1 cellular context compared by ENCODE assay signal in the genomic region with DNA sequence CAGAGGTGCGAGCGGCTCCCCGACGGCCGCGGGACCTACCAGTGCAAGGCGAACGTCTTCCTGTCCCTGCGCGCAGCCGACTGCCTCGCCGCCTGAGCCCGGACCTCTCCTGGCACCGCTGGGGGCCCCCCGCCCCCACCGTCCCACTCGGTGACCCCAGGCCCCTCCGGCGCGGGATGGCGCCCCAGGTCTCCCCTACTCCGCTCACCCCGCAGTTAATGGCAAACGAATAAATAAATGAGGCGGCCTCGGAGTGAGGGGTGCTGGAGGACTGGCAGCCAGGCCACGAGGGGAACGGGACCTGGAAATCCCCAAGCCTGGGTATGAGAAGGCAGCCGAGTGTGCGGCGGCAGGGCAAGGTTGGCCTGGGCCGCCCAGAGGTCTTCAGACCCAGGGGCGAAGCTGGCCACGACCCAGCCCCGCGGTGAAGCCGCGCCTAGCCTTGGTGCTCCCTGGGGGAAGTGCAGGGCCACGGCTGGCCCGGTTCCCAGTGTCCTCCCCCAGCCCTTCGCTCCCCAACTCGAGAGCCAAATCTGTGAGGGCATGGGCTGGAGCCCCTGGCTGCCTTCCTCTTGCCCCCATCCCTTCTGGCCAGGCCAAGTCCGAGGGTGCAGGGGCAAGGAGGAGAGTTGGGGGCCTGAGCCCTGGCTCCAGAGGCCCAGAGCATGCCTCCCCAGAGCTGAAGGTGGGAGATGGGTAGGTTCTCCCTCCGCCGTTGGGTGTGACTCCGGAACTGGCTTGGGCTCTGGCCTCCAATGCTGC.
TF ChIP-seq lines count a peak whose summit lies in the region.

No MANE protein-coding gene starts in this region.

TF ChIP-seq in HepG2, 621 proteins besides CTCF, POLR2A, EP300 and RAD21 (continued from another document and continues in another):
- TF ChIP-seq RXRA (CRISPR knock-in tag; IDR thresholded peaks at IDR 0.05), result no peak; the same call in 1 of the 2 replicates
- TF ChIP-seq MATR3 (CRISPR knock-in tag; IDR thresholded peaks at IDR 0.05), result no peak
- no peak for TF ChIP-seq CENPBD1 (CRISPR knock-in tag; IDR thresholded peaks at IDR 0.05; ENCODE audit: borderline replicate concordance, low read depth)
- TF ChIP-seq REXO4 (CRISPR knock-in tag; IDR thresholded peaks at IDR 0.05; ENCODE audit: borderline replicate concordance), result no peak
- no peak for TF ChIP-seq HOMEZ (CRISPR knock-in tag; IDR thresholded peaks at IDR 0.05; ENCODE audit: low read depth)
- TF ChIP-seq ADNP (CRISPR knock-in tag; IDR thresholded peaks at IDR 0.05), result no peak
- no peak; the same call in 1 of the 2 replicates for TF ChIP-seq ZBTB42 (CRISPR knock-in tag; IDR thresholded peaks at IDR 0.05)
- TF ChIP-seq GLI4 (CRISPR knock-in tag; IDR thresholded peaks at IDR 0.05; ENCODE audit: borderline replicate concordance), result no peak
- TF ChIP-seq ZNF83 (CRISPR knock-in tag; IDR thresholded peaks at IDR 0.05; ENCODE audit: borderline replicate concordance), result no peak; the same call in 1 of the 2 replicates
- TF ChIP-seq SIN3A (IDR thresholded peaks at IDR 0.05; ENCODE audit: borderline replicate concordance, low read depth, low read length), result no peak
- TF ChIP-seq ZNF432 (CRISPR knock-in tag; IDR thresholded peaks at IDR 0.05; ENCODE audit: borderline replicate concordance), result no peak
- TF ChIP-seq MTA3 (CRISPR knock-in tag; IDR thresholded peaks at IDR 0.05), result no peak
- no peak for TF ChIP-seq TOE1 (CRISPR knock-in tag; IDR thresholded peaks at IDR 0.05)
- TF ChIP-seq ZFP91 (CRISPR knock-in tag; IDR thresholded peaks at IDR 0.05; ENCODE audit: borderline replicate concordance), result peak; percentile 74; the same call in 1 of the 2 replicates
- TF ChIP-seq ZNF687 (CRISPR knock-in tag; IDR thresholded peaks at IDR 0.05), result peak; percentile 49
- no peak for TF ChIP-seq ZKSCAN8 (CRISPR knock-in tag; IDR thresholded peaks at IDR 0.05; ENCODE audit: borderline replicate concordance)
- no peak for TF ChIP-seq STAT5B (CRISPR knock-in tag; IDR thresholded peaks at IDR 0.05)
- no peak for TF ChIP-seq TERF1 (CRISPR knock-in tag; IDR thresholded peaks at IDR 0.05)
- TF ChIP-seq ZFP82 (CRISPR knock-in tag; IDR thresholded peaks at IDR 0.05; ENCODE audit: borderline replicate concordance), result no peak
- TF ChIP-seq ZNF558 (CRISPR knock-in tag; IDR thresholded peaks at IDR 0.05; ENCODE audit: borderline replicate concordance), result no peak
- TF ChIP-seq HMG20B (CRISPR knock-in tag; conservative IDR thresholded peaks at IDR 0.05), result no peak
- no peak for TF ChIP-seq SIX4 (CRISPR knock-in tag; IDR thresholded peaks at IDR 0.05)
- TF ChIP-seq, protein P1, sequence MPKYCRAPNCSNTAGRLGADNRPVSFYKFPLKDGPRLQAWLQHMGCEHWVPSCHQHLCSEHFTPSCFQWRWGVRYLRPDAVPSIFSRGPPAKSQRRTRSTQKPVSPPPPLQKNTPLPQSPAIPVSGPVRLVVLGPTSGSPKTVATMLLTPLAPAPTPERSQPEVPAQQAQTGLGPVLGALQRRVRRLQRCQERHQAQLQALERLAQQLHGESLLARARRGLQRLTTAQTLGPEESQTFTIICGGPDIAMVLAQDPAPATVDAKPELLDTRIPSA (CRISPR knock-in tag; IDR thresholded peaks at IDR 0.05; ENCODE audit: borderline replicate concordance), result peak; percentile 89; the same call in 1 of the 2 replicates
- peak; percentile 14; the same call in 1 of the 2 replicates for TF ChIP-seq ZFY (CRISPR knock-in tag; IDR thresholded peaks at IDR 0.05)
- TF ChIP-seq, protein P2, sequence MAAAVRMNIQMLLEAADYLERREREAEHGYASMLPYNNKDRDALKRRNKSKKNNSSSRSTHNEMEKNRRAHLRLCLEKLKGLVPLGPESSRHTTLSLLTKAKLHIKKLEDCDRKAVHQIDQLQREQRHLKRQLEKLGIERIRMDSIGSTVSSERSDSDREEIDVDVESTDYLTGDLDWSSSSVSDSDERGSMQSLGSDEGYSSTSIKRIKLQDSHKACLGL (CRISPR knock-in tag; IDR thresholded peaks at IDR 0.05), result no peak
- no peak for TF ChIP-seq NFYB (CRISPR knock-in tag; IDR thresholded peaks at IDR 0.05)
- no peak for TF ChIP-seq SP5 (CRISPR knock-in tag; IDR thresholded peaks at IDR 0.05; ENCODE audit: borderline replicate concordance, low read depth)
- no peak for TF ChIP-seq ZNF20 (CRISPR knock-in tag; IDR thresholded peaks at IDR 0.05)
- no peak for TF ChIP-seq IKZF4 (CRISPR knock-in tag; IDR thresholded peaks at IDR 0.05; ENCODE audit: borderline replicate concordance, low read depth, not compliant biosample characterization)
- TF ChIP-seq, protein P3, sequence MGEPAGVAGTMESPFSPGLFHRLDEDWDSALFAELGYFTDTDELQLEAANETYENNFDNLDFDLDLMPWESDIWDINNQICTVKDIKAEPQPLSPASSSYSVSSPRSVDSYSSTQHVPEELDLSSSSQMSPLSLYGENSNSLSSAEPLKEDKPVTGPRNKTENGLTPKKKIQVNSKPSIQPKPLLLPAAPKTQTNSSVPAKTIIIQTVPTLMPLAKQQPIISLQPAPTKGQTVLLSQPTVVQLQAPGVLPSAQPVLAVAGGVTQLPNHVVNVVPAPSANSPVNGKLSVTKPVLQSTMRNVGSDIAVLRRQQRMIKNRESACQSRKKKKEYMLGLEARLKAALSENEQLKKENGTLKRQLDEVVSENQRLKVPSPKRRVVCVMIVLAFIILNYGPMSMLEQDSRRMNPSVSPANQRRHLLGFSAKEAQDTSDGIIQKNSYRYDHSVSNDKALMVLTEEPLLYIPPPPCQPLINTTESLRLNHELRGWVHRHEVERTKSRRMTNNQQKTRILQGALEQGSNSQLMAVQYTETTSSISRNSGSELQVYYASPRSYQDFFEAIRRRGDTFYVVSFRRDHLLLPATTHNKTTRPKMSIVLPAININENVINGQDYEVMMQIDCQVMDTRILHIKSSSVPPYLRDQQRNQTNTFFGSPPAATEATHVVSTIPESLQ (CRISPR knock-in tag; conservative IDR thresholded peaks at IDR 0.05), result no peak
- no peak for TF ChIP-seq ZNF160 (CRISPR knock-in tag; IDR thresholded peaks at IDR 0.05)
- no peak for TF ChIP-seq NFYC (CRISPR knock-in tag; IDR thresholded peaks at IDR 0.05)
- TF ChIP-seq ZNF138 (CRISPR knock-in tag; IDR thresholded peaks at IDR 0.05; ENCODE audit: low read depth), result no peak
- no peak for TF ChIP-seq ZMYM3 (CRISPR knock-in tag; IDR thresholded peaks at IDR 0.05)
- no peak for TF ChIP-seq XRCC5 (optimal IDR thresholded peaks at IDR 0.05; ENCODE audit: low read length)
- TF ChIP-seq ZBTB14 (CRISPR knock-in tag; IDR thresholded peaks at IDR 0.05), result 0 out of 2 replicates have a peak, but pooled peaks have one; percentile 9
- TF ChIP-seq RBM22 (optimal IDR thresholded peaks at IDR 0.05; ENCODE audit: low read length), result peak; percentile 14
- peak; percentile 98; the same call in 1 of the 2 replicates for TF ChIP-seq ZNF326 (CRISPR knock-in tag; IDR thresholded peaks at IDR 0.05; ENCODE audit: borderline replicate concordance)
- TF ChIP-seq, protein P4, sequence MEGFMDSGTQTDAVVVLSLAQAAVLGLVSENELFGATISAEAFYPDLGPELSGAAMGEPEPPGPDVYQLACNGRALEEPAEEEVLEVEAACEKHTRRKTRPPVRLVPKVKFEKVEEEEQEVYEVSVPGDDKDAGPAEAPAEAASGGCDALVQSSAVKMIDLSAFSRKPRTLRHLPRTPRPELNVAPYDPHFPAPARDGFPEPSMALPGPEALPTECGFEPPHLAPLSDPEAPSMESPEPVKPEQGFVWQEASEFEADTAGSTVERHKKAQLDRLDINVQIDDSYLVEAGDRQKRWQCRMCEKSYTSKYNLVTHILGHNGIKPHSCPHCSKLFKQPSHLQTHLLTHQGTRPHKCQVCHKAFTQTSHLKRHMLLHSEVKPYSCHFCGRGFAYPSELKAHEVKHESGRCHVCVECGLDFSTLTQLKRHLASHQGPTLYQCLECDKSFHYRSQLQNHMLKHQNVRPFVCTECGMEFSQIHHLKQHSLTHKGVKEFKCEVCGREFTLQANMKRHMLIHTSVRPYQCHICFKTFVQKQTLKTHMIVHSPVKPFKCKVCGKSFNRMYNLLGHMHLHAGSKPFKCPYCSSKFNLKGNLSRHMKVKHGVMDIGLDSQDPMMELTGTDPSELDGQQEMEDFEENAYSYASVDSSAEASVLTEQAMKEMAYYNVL (CRISPR knock-in tag; IDR thresholded peaks at IDR 0.05; ENCODE audit: borderline replicate concordance), result 0 out of 2 replicates have a peak, but pooled peaks have one; percentile 9
- TF ChIP-seq MAFG (CRISPR knock-in tag; IDR thresholded peaks at IDR 0.05), result no peak
- no peak for TF ChIP-seq ZSCAN12 (CRISPR knock-in tag; IDR thresholded peaks at IDR 0.05)
